8 cellular contexts compared by ENCODE assay signal in the genomic region with DNA sequence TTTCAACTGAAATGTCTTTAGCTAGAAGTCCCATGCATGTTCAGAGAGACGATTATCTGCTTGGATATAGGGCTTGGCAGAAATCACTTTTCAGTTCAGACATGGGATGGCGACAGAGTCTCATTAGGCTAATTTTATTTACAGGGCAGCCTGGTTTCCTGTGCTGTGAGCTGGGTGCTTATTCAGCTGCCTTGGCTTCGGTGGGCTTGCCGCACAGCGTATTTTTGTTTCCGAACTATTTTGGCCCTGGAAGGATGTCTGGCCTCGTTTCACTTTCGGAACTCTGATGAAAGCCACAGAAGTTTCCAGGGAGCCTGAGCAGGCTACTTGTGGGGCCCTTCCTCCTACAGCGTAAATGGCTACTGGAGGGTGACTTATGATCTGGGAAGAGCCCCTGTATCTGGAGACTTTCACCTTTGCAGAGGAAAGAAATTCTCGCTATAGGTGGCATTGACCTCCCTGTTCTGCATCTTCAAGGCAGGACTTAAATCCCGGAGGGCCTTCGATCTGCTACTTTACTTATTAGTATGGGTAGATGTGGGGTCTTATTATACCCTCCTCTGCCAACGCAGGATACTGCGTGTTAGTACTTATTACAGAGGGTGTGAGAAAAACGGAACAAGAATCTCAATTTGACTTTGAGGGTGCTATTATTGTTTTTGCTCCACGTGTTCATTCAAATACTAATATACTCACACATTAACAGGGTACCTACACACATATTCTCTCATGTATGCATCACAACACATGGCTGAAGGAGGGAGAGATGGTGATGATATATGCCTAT.
DNase-seq lines count a peak whose midpoint lies in the region; ATAC-seq and TF ChIP-seq lines count a peak whose summit lies in the region.

No MANE protein-coding gene starts in this region.

- no peak overlapping the region for H3K27ac Mint-ChIP-seq in osteocyte (ENCODE audit: unreplicated experiment)

- peaks cover 16% of the 10 kb centered on the region for H3K4me1 Mint-ChIP-seq in osteocyte (ENCODE audit: unreplicated experiment)

- ATAC-seq in GM21529 (IDR thresholded peaks at IDR 0.05; ENCODE audit: unreplicated experiment) = peak; percentile 80

- no peaks in the 10 kb centered on the region for H3K9me3 Mint-ChIP-seq in osteocyte (ENCODE audit: unreplicated experiment)

- H3K4me3 ChIP-seq in WI38 (ENCODE audit: low read depth, low read length) = peak overlapping the region; percentile 29

- TF ChIP-seq CTCF in WI38 (IDR thresholded peaks at IDR 0.05; ENCODE audit: low read depth, low read length) (peak; percentile 27; the same call in 1 of the 2 replicates), osteocyte (IDR thresholded peaks at IDR 0.05) (peak; percentile 80)

- no peaks in the 10 kb centered on the region for H3K36me3 Mint-ChIP-seq in osteocyte (ENCODE audit: unreplicated experiment)

- DNase-seq in DMS53 (lab: John Stamatoyannopoulos, UW) (peak; percentile 36), DMS53 treated with DMSO at 0.1 percent for 48 hours (lab: John Stamatoyannopoulos, UW; ENCODE audit: unreplicated experiment) (no peak), HT1080 (ENCODE audit: low read depth) (peak; percentile 52), foreskin melanocyte (peak; percentile 45), osteocyte (ENCODE audit: extremely low spot score, unreplicated experiment) (peak; percentile 85), mesenteric fat pad (ENCODE audit: low spot score) (no peak)

- H3K27me3 Mint-ChIP-seq in osteocyte (ENCODE audit: unreplicated experiment) = peaks cover 2% of the 10 kb centered on the region

- H3K4me3 Mint-ChIP-seq in osteocyte (ENCODE audit: unreplicated experiment) = peak overlapping the region; percentile 51

Comparison
In these comparisons a context has a peak if more than half of its experiments do, and no peak if none do; other contexts are left out.
1. DNase-seq: peak in DMS53 (single experiment), HT1080 (single experiment), foreskin melanocyte (single experiment) and osteocyte (single experiment); none in DMS53 treated with DMSO at 0.1 percent for 48 hours (single experiment) and mesenteric fat pad (single experiment).